ENCODE assay signal across 8 cellular contexts in the genomic region with DNA sequence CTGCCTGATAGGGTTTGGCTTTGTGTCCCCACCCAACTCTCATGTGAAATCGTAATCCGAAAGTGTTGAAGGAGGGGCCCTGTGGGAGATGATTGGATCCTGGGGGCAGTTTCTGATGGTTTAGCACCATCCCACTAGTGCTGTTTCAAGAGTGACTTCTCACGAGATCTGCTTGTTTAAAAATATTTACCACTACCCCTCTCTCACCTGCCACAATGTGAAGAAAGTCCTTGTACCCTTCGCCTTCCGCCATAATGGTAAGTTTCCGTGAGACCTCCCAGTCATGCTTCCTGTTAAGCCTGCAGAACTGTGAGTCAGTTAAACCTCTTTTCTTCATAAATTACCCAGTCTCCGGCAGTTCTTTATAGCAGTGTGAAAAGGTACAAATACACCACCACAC. TPM values are rescaled to one million over a fixed set of nuclear protein-coding genes. Genes with fewer than 3 reads are reported as not detected.
A peak's percentile ranks its signal among the peaks of the same experiment; 100 is the strongest.
DNase-seq lines count a peak whose midpoint lies in the region; ATAC-seq, FAIRE-seq and TF ChIP-seq lines count a peak whose summit lies in the region.

No MANE protein-coding gene starts in this region.

- H3K4me3 ChIP-seq in GM12865 (ENCODE audit: low read depth, low read length) = peak overlapping the region; percentile 92
- H3K4me3 ChIP-seq in pancreas = no peak overlapping the region

- no peaks in the 10 kb centered on the region for H3K27me3 ChIP-seq in pancreas

- H3K4me1 Mint-ChIP-seq in nephron progenitor cell = peaks cover 46% of the 10 kb centered on the region

- H3K27ac ChIP-seq in pancreas = no peak overlapping the region

- no peak overlapping the region for H3K27ac Mint-ChIP-seq in nephron progenitor cell

- H3K9me3 Mint-ChIP-seq in nephron progenitor cell = peaks cover 4% of the 10 kb centered on the region

- no peak for ATAC-seq in pancreas

- H3K4me3 Mint-ChIP-seq in nephron progenitor cell = peak overlapping the region; percentile 99

- peaks cover 2% of the 10 kb centered on the region for H3K27me3 Mint-ChIP-seq in nephron progenitor cell (ENCODE audit: low read depth, poor library complexity)

- no peaks in the 10 kb centered on the region for H3K9me3 ChIP-seq in pancreas

- H3K36me3 ChIP-seq in pancreas = no peaks in the 10 kb centered on the region

- peaks cover 0 to 19% (median 13%) of the 10 kb centered on the region in 3 donors for H3K4me1 ChIP-seq in pancreas

- intact Hi-C loops in pancreas (cut with DNase I) = no loop called here

- no peak for FAIRE-seq in pancreas (lab: Jason Lieb, UNC)

- H3K36me3 Mint-ChIP-seq in nephron progenitor cell (ENCODE audit: low read depth) = peaks cover 36% of the 10 kb centered on the region

- WGBS in pancreas, 2 donors = 90 to 91% methylated on average over 7 of the region's 7 CpGs

- peak; percentile 91 for DNase-seq in GM12865 (ENCODE audit: low read depth)
- peak; percentile 83 for DNase-seq in NCI-H69 (lab: John Stamatoyannopoulos, UW)
- peak; percentile 66 for DNase-seq in activated T-cell treated with anti-CD3 and anti-CD28 coated beads for 24 hours (ENCODE audit: low read depth)
- no peak for DNase-seq in nephron progenitor cell
- no peak for DNase-seq in cerebellar nuclear complex (lab: John Stamatoyannopoulos, UW)
- DNase-seq in mesenteric fat pad (ENCODE audit: low spot score) = no peak
- no peak for DNase-seq in pancreas
- DNase-seq in NCI-H128 (lab: John Stamatoyannopoulos, UW; ENCODE audit: unreplicated experiment) = no peak

- TF ChIP-seq CTCF in GM12865 (IDR thresholded peaks at IDR 0.05; ENCODE audit: insufficient read depth, low read depth, low read length, missing control alignments) = no peak
- TF ChIP-seq CTCF in nephron progenitor cell (IDR thresholded peaks at IDR 0.05) = no peak
- no peak for TF ChIP-seq CTCF in pancreas (IDR thresholded peaks at IDR 0.05)

RNA-seq across cellular contexts. Expression of a gene that starts 2.7 kb away (rescaled TPM):
- total RNA-seq in mesenteric fat pad (10.8 TPM), pancreas (10 to 100 TPM in 1 of 6 donors, 1 to 10 TPM in 5; 4.8 to 12.2 (median 5.2) TPM)
- polyA plus RNA-seq in pancreas = 1 to 10 TPM; 1.2 to 3.7 TPM

Comparison
In these comparisons a context has a peak if more than half of its experiments do, and no peak if none do; other contexts are left out.
1. DNase-seq: peak in GM12865 (single experiment), NCI-H69 (single experiment) and activated T-cell treated with anti-CD3 and anti-CD28 coated beads for 24 hours (single experiment); none in nephron progenitor cell (single experiment), cerebellar nuclear complex (0 of 2), mesenteric fat pad (single experiment), pancreas (0 of 6) and NCI-H128 (single experiment).